In genomic region chr16:85320677-85321385, GRCh38 we compare ENCODE assay signal across 1 cellular context.
TF ChIP-seq lines count a peak whose summit lies in the region.

No MANE protein-coding gene starts in this region.

TF ChIP-seq in H1, 55 proteins besides CTCF, POLR2A, EP300 and RAD21 (continued from another document):
- TF ChIP-seq CREB1 (IDR thresholded peaks at IDR 0.05), result no peak
